In genomic region chr10:125448596-125448995, GRCh38 we compare ENCODE assay signal across 10 cellular contexts.
DNase-seq lines count a peak whose midpoint lies in the region; ATAC-seq and TF ChIP-seq lines count a peak whose summit lies in the region.
"Had no signal": no experiment of that assay in that cellular context is flagged by ENCODE, and none has a peak within 500 bp of the region (broad histone marks: within the 10 kb centered on the region; RNA-seq: fewer than 3 reads in every experiment).

No MANE protein-coding gene starts in this region.

- H3K36me3 ChIP-seq in RWPE2 (ENCODE audit: low read depth) = no peaks in the 10 kb centered on the region
- H3K36me3 ChIP-seq in CD8-positive, alpha-beta T cell (ENCODE audit: insufficient read depth, low read length) = no peaks in the 10 kb centered on the region

- no peaks in the 10 kb centered on the region for H3K36me3 Mint-ChIP-seq in CD8-positive, alpha-beta T cell

- peak; percentile 74 for TF ChIP-seq CTCF in C4-2B (conservative IDR thresholded peaks at IDR 0.05)
- peak; percentile 34 for TF ChIP-seq CTCF in GM20000 (IDR thresholded peaks at IDR 0.05; ENCODE audit: extremely low read depth, missing control alignments)
- peak; percentile 35 for TF ChIP-seq CTCF in RWPE2 (IDR thresholded peaks at IDR 0.05; ENCODE audit: poor library complexity, severe bottlenecking)
- no peak for TF ChIP-seq CTCF in CD8-positive, alpha-beta T cell (IDR thresholded peaks at IDR 0.05)
- no peak for TF ChIP-seq CTCF in lower leg skin (IDR thresholded peaks at IDR 0.05)

- H3K27ac ChIP-seq in C4-2B (no peak overlapping the region), RWPE2 (ENCODE audit: poor library complexity, severe bottlenecking) (no peak overlapping the region)
- no peak overlapping the region for H3K27ac ChIP-seq in CD8-positive, alpha-beta T cell (ENCODE audit: low read depth, low read length)

- peaks cover 3% of the 10 kb centered on the region for H3K27me3 Mint-ChIP-seq in CD8-positive, alpha-beta T cell (ENCODE audit: low read depth)

- ATAC-seq in RWPE2 (ENCODE audit: low read depth) = no peak
- no peak for ATAC-seq in HG02588 (IDR thresholded peaks at IDR 0.05; ENCODE audit: unreplicated experiment)
- no peak for ATAC-seq in CD8-positive, alpha-beta T cell
- no peak for ATAC-seq in HG02798 (IDR thresholded peaks at IDR 0.05; ENCODE audit: poor library complexity, unreplicated experiment)
- ATAC-seq: activated T-cell treated with anti-CD3 and anti-CD28 coated beads, Interleukin-2, amount 50 U/mL, for 4 hours had no signal

- H3K4me1 ChIP-seq in RWPE2 (ENCODE audit: insufficient read depth, poor library complexity, severe bottlenecking) = no peaks in the 10 kb centered on the region
- H3K4me1 ChIP-seq in CD8-positive, alpha-beta T cell (ENCODE audit: insufficient read depth, low read length) = no peaks in the 10 kb centered on the region

- peaks cover 4% of the 10 kb centered on the region for H3K27me3 ChIP-seq in RWPE2 (ENCODE audit: insufficient read depth, poor library complexity, severe bottlenecking)
- H3K27me3 ChIP-seq in CD8-positive, alpha-beta T cell (ENCODE audit: insufficient read depth, low read length) = no peaks in the 10 kb centered on the region

- H3K4me3 Mint-ChIP-seq in CD8-positive, alpha-beta T cell = no peak overlapping the region
- H3K4me3 Mint-ChIP-seq: activated T-cell treated with anti-CD3 and anti-CD28 coated beads, Interleukin-2, amount 50 U/mL, for 4 hours had no signal

- TF ChIP-seq POLR2A in lower leg skin (IDR thresholded peaks at IDR 0.05) = no peak

- no peak overlapping the region for H3K27ac Mint-ChIP-seq in CD8-positive, alpha-beta T cell

- no peaks in the 10 kb centered on the region for H3K9me3 ChIP-seq in RWPE2 (ENCODE audit: severe bottlenecking)
- H3K9me3 ChIP-seq in CD8-positive, alpha-beta T cell (ENCODE audit: low read length) = no peaks in the 10 kb centered on the region

- H3K4me1 Mint-ChIP-seq in CD8-positive, alpha-beta T cell (ENCODE audit: low read depth) = no peaks in the 10 kb centered on the region

- CTCF ChIA-PET in CD8-positive, alpha-beta T cell (lab: Charles Lee) = no interaction called here

- peaks cover 2% of the 10 kb centered on the region for H3K9me3 Mint-ChIP-seq in CD8-positive, alpha-beta T cell
- H3K9me3 Mint-ChIP-seq: activated T-cell treated with anti-CD3 and anti-CD28 coated beads, Interleukin-2, amount 50 U/mL, for 4 hours had no signal

- WGBS in lower leg skin, 2 donors = 20 to 23% methylated on average over 5 of the region's 5 CpGs

- intact Hi-C loops in CD8-positive, alpha-beta T cell (cut with DNase I, micrococcal nuclease) = no loop called here
- intact Hi-C loops in lower leg skin (cut with DNase I; ENCODE audit: low total_unique reads) = no loop called here

- DNase-seq in GM20000 (ENCODE audit: low spot score) (no peak), RWPE2 (ENCODE audit: low spot score) (no peak), iPS DF 4.7 (ENCODE audit: extremely low read depth, low spot score) (peak; percentile 30), lower leg skin (ENCODE audit: low spot score in 2 of 2) (no peak)
- DNase-seq in CD8-positive, alpha-beta T cell = no peak
- DNase-seq: activated T-cell treated with anti-CD3 and anti-CD28 coated beads, Interleukin-2, amount 50 U/mL, for 4 hours; NCI-H146 had no signal

- POLR2A ChIA-PET in CD8-positive, alpha-beta T cell (lab: Charles Lee) = no interaction called here

- H3K4me3 ChIP-seq in RWPE2 (ENCODE audit: severe bottlenecking) (no peak overlapping the region), lower leg skin (ENCODE audit: low read depth, poor library complexity, severe bottlenecking) (no peak overlapping the region)
- no peak overlapping the region for H3K4me3 ChIP-seq in CD8-positive, alpha-beta T cell (ENCODE audit: low read depth, low read length)

Comparison
In these comparisons a context has a peak if more than half of its experiments do, and no peak if none do; other contexts are left out.
1. CTCF ChIP-seq: peak in C4-2B (single experiment), GM20000 (single experiment) and RWPE2 (single experiment); none in CD8-positive, alpha-beta T cell (single experiment) and lower leg skin (0 of 3).